In the genomic region with DNA sequence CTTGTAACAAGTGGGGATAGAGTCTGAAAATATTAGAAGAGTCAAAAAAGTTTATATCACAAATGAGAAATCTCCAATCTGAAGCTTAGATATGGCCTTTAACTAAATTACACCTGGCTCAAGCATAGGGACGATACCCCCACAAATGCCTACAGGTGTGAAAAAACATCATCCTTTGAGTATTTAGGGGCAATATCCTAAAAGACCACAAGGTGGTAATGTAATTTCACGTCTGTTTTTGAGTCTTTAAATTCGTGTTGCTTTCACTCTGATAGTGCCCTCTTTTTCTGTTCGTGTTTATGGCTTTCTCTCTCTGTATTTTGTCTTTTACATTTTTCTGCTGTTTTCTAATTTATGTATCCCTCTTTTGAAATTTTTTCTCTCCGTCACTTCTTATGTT, we compare ENCODE assay signal across 8 cellular contexts.
DNase-seq lines count a peak whose midpoint lies in the region; FAIRE-seq and TF ChIP-seq lines count a peak whose summit lies in the region.

No MANE protein-coding gene starts in this region.

- H3K27ac Mint-ChIP-seq in neural progenitor cell = no peak overlapping the region
- H3K27ac Mint-ChIP-seq in activated T-cell treated with anti-CD3 and anti-CD28 coated beads, Interleukin-2, amount 50 U/mL, for 24 hours = no peak overlapping the region
- no peak overlapping the region for H3K27ac Mint-ChIP-seq in activated CD4-positive, alpha-beta T cell treated with anti-CD3 and anti-CD28 coated beads, Interleukin-2, amount 10 ng/mL, durations not matched to agents 24 days and 14 days

- no peak overlapping the region for H3K4me3 Mint-ChIP-seq in neural progenitor cell
- no peak overlapping the region for H3K4me3 Mint-ChIP-seq in activated T-cell treated with anti-CD3 and anti-CD28 coated beads, Interleukin-2, amount 50 U/mL, for 24 hours
- H3K4me3 Mint-ChIP-seq in activated CD4-positive, alpha-beta T cell treated with anti-CD3 and anti-CD28 coated beads, Interleukin-2, amount 10 ng/mL, durations not matched to agents 24 days and 14 days = no peak overlapping the region

- FAIRE-seq in G401.6 (lab: Jason Lieb, UNC) = peak; percentile 69

- H3K27me3 ChIP-seq in neural progenitor cell = no peaks in the 10 kb centered on the region

- no peaks in the 10 kb centered on the region for H3K9me3 Mint-ChIP-seq in neural progenitor cell
- no peaks in the 10 kb centered on the region for H3K9me3 Mint-ChIP-seq in activated T-cell treated with anti-CD3 and anti-CD28 coated beads, Interleukin-2, amount 50 U/mL, for 24 hours
- H3K9me3 Mint-ChIP-seq in activated CD4-positive, alpha-beta T cell treated with anti-CD3 and anti-CD28 coated beads, Interleukin-2, amount 10 ng/mL, durations not matched to agents 24 days and 14 days = no peaks in the 10 kb centered on the region

- H4K20me1 ChIP-seq in neural progenitor cell (ENCODE audit: low read depth) = no peaks in the 10 kb centered on the region

- peak; percentile 60 for TF ChIP-seq CTCF in neural progenitor cell (IDR thresholded peaks at IDR 0.05)

- H3K27me3 Mint-ChIP-seq in neural progenitor cell (ENCODE audit: insufficient read depth, low read depth) = peaks cover 3% of the 10 kb centered on the region
- H3K27me3 Mint-ChIP-seq in activated T-cell treated with anti-CD3 and anti-CD28 coated beads, Interleukin-2, amount 50 U/mL, for 24 hours = no peaks in the 10 kb centered on the region
- H3K27me3 Mint-ChIP-seq in activated CD4-positive, alpha-beta T cell treated with anti-CD3 and anti-CD28 coated beads, Interleukin-2, amount 10 ng/mL, durations not matched to agents 24 days and 14 days = peaks cover 10% of the 10 kb centered on the region

- intact Hi-C loops in activated CD4-positive, alpha-beta T cell treated with anti-CD3 and anti-CD28 coated beads, Interleukin-2, amount 10 ng/mL, durations not matched to agents 24 days and 14 days (cut with micrococcal nuclease) = no loop called here

- H3K36me3 Mint-ChIP-seq in neural progenitor cell = no peaks in the 10 kb centered on the region
- H3K36me3 Mint-ChIP-seq in activated T-cell treated with anti-CD3 and anti-CD28 coated beads, Interleukin-2, amount 50 U/mL, for 24 hours (ENCODE audit: low read depth) = no peaks in the 10 kb centered on the region
- H3K36me3 Mint-ChIP-seq in activated CD4-positive, alpha-beta T cell treated with anti-CD3 and anti-CD28 coated beads, Interleukin-2, amount 10 ng/mL, durations not matched to agents 24 days and 14 days (ENCODE audit: low read depth) = no peaks in the 10 kb centered on the region

- H3K4me1 ChIP-seq in neural progenitor cell = peaks cover 3% of the 10 kb centered on the region

- H2AFZ ChIP-seq in neural progenitor cell (replicated peaks) = no peak overlapping the region

- no peaks in the 10 kb centered on the region for H3F3A ChIP-seq in neural progenitor cell (ENCODE audit: low read depth)

- in situ Hi-C loops in T47D (cut with HindIII; ENCODE audit: low pct_unique_long_range_greater_than_20kb, low sequenced_read_pairs) = no loop called here

- H3K9me3 ChIP-seq in neural progenitor cell (ENCODE audit: low read depth) = no peaks in the 10 kb centered on the region

- no peak overlapping the region for H3K9ac ChIP-seq in neural progenitor cell

- H3K4me2 ChIP-seq in neural progenitor cell = no peak overlapping the region

- H3K4me1 Mint-ChIP-seq in neural progenitor cell = peaks cover 7% of the 10 kb centered on the region
- H3K4me1 Mint-ChIP-seq in activated T-cell treated with anti-CD3 and anti-CD28 coated beads, Interleukin-2, amount 50 U/mL, for 24 hours (ENCODE audit: low read depth) = peaks cover 1% of the 10 kb centered on the region
- peaks cover 2% of the 10 kb centered on the region for H3K4me1 Mint-ChIP-seq in activated CD4-positive, alpha-beta T cell treated with anti-CD3 and anti-CD28 coated beads, Interleukin-2, amount 10 ng/mL, durations not matched to agents 24 days and 14 days

- DNase-seq in H4 (ENCODE audit: low spot score) (peak; percentile 27), NCI-H128 (lab: John Stamatoyannopoulos, UW; ENCODE audit: unreplicated experiment) (peak; percentile 7), T47D (ENCODE audit: low read depth in 1 of 2, low spot score in 1 of 2) (peak; percentile 30 to 62), neural progenitor cell (ENCODE audit: low spot score) (peak; percentile 46)
- no peak for DNase-seq in activated T-cell treated with anti-CD3 and anti-CD28 coated beads, Interleukin-2, amount 50 U/mL, for 48 hours
- DNase-seq in activated T-cell treated with anti-CD3 and anti-CD28 coated beads, Interleukin-2, amount 50 U/mL, for 24 hours = no peak
- DNase-seq in activated CD4-positive, alpha-beta T cell treated with anti-CD3 and anti-CD28 coated beads, Interleukin-2, amount 10 ng/mL, durations not matched to agents 24 days and 14 days = no peak

- H3K79me2 ChIP-seq in neural progenitor cell (ENCODE audit: low read depth) = no peaks in the 10 kb centered on the region

- H3K36me3 ChIP-seq in neural progenitor cell = no peaks in the 10 kb centered on the region

- no peak overlapping the region for H3K4me3 ChIP-seq in neural progenitor cell

- H3K27ac ChIP-seq in neural progenitor cell = no peak overlapping the region

Comparison
In these comparisons a context has a peak if more than half of its experiments do, and no peak if none do; other contexts are left out.
1. DNase-seq: peak in H4 (single experiment), NCI-H128 (single experiment), T47D (2 of 2) and neural progenitor cell (single experiment); none in activated T-cell treated with anti-CD3 and anti-CD28 coated beads, Interleukin-2, amount 50 U/mL, for 48 hours (0 of 2), activated T-cell treated with anti-CD3 and anti-CD28 coated beads, Interleukin-2, amount 50 U/mL, for 24 hours (single experiment) and activated CD4-positive, alpha-beta T cell treated with anti-CD3 and anti-CD28 coated beads, Interleukin-2, amount 10 ng/mL, durations not matched to agents 24 days and 14 days (single experiment).